Comparison of ENCODE assay signal across 9 cellular contexts in the genomic region with DNA sequence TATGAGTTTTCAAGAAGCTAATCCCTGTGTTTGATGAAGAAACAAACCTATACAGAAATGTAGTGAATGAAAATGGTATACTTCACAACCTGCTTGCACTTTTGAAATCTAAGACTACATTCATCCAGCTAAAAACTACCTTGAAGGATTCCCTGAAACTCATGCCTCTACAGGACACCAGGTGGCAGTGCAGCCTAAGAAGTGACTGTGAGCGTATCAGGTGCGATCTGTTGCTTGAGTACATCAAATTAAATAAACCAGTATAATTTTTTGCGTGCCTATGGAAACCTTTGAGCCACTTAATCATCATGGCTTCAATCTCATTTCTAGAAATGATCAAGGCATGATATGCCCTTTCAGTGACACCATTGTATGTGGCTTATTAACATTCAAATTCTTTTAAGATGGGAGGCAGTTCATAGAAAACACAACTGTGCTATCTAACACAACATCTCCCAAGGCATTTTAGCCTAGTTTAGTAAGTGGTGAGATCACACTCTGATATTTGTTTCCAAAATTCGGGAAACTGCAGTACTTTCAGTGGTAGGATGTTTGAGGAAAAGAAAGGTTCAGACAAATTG. TPM values are rescaled to one million over a fixed set of nuclear protein-coding genes. Genes with fewer than 3 reads are reported as not detected.
DNase-seq lines count a peak whose midpoint lies in the region; ATAC-seq, FAIRE-seq and TF ChIP-seq lines count a peak whose summit lies in the region.
"Had no signal": no experiment of that assay in that cellular context is flagged by ENCODE, and none has a peak within 500 bp of the region (broad histone marks: within the 10 kb centered on the region; RNA-seq: fewer than 3 reads in every experiment).

No MANE protein-coding gene starts in this region.

- no peaks in the 10 kb centered on the region for H3K36me3 ChIP-seq in parathyroid adenoma (ENCODE audit: control insufficient read depth, insufficient read depth, low read length)

- H3K27me3 ChIP-seq in parathyroid adenoma (ENCODE audit: control insufficient read depth, insufficient read depth, low read length): no peaks in the 10 kb centered on the region

- FAIRE-seq in D721Med (lab: Jason Lieb, UNC): peak; percentile 88
- FAIRE-seq in GM12892 (lab: Jason Lieb, UNC): no peak

- H3K79me2 ChIP-seq in parathyroid adenoma: no peaks in the 10 kb centered on the region

- no peaks in the 10 kb centered on the region for H3K36me3 Mint-ChIP-seq in activated CD8-positive, alpha-beta T cell treated with anti-CD3 and anti-CD28 coated beads for 36 hours (ENCODE audit: low read depth)

- H3K9me3 Mint-ChIP-seq in activated CD8-positive, alpha-beta T cell treated with anti-CD3 and anti-CD28 coated beads for 36 hours: no peaks in the 10 kb centered on the region

- no peak overlapping the region for H3K9ac ChIP-seq in parathyroid adenoma

- H3K4me3 ChIP-seq in parathyroid adenoma (ENCODE audit: low read depth, low read length): no peak overlapping the region

- TF ChIP-seq POLR2A in GM12892 (IDR thresholded peaks at IDR 0.05; ENCODE audit: low read depth, low read length): no peak

- TF ChIP-seq CTCF in D721Med (IDR thresholded peaks at IDR 0.05; ENCODE audit: insufficient read depth, missing control alignments) (peak; percentile 88), parathyroid adenoma (IDR thresholded peaks at IDR 0.05) (peak; percentile 79)
- TF ChIP-seq CTCF in activated CD8-positive, alpha-beta T cell treated with anti-CD3 and anti-CD28 coated beads for 36 hours (IDR thresholded peaks at IDR 0.05): peak; percentile 75

- H3K27ac Mint-ChIP-seq in activated CD8-positive, alpha-beta T cell treated with anti-CD3 and anti-CD28 coated beads for 36 hours: no peak overlapping the region

- intact Hi-C loops in activated CD8-positive, alpha-beta T cell treated with anti-CD3 and anti-CD28 coated beads for 36 hours (cut with micrococcal nuclease): loop anchor here (10.0 kb wide), 2 partner anchors 460 to 730 kb away; no protein-coding TSS in a partner anchor

- no peak overlapping the region for H2AFZ ChIP-seq in parathyroid adenoma

- H3K4me3 Mint-ChIP-seq in activated CD8-positive, alpha-beta T cell treated with anti-CD3 and anti-CD28 coated beads for 36 hours: no peak overlapping the region

- POLR2A ChIA-PET in activated CD8-positive, alpha-beta T cell treated with anti-CD3 and anti-CD28 coated beads for 36 hours (lab: Charles Lee): no interaction called here

- H3K27me3 Mint-ChIP-seq in activated CD8-positive, alpha-beta T cell treated with anti-CD3 and anti-CD28 coated beads for 36 hours: peaks cover 3% of the 10 kb centered on the region

- peak; percentile 60 for ATAC-seq in GM19324 (IDR thresholded peaks at IDR 0.05; ENCODE audit: low FRiP score, unreplicated experiment)
- ATAC-seq in HG03439 (IDR thresholded peaks at IDR 0.05; ENCODE audit: unreplicated experiment): peak; percentile 70
- ATAC-seq in activated CD8-positive, alpha-beta T cell treated with anti-CD3 and anti-CD28 coated beads for 36 hours: peak; percentile 51

- CTCF ChIA-PET in activated CD8-positive, alpha-beta T cell treated with anti-CD3 and anti-CD28 coated beads for 36 hours (lab: Charles Lee): interaction anchor here (0.7 to 1.2 kb wide), 12 partner anchors 9 to 735 kb away, joined by 3 to 6 read pairs (median 3); no protein-coding TSS in a partner anchor

- H3K4me2 ChIP-seq in parathyroid adenoma (ENCODE audit: low read length): no peak overlapping the region

- no peak overlapping the region for H3K27ac ChIP-seq in parathyroid adenoma

- H3K4me1 Mint-ChIP-seq in activated CD8-positive, alpha-beta T cell treated with anti-CD3 and anti-CD28 coated beads for 36 hours (ENCODE audit: low read depth): no peaks in the 10 kb centered on the region

- DNase-seq in D721Med (ENCODE audit: insufficient read length, low spot score) (peak; percentile 18), NCI-H226 (peak; percentile 58), globus pallidus (ENCODE audit: low spot score) (peak; percentile 76), GM12892 (ENCODE audit: insufficient read length) (no peak)
- DNase-seq in activated CD8-positive, alpha-beta T cell treated with anti-CD3 and anti-CD28 coated beads for 36 hours: peak; percentile 68

- no peaks in the 10 kb centered on the region for H3K9me3 ChIP-seq in parathyroid adenoma (ENCODE audit: control insufficient read depth, low read length)

- H3K4me1 ChIP-seq in parathyroid adenoma: no peaks in the 10 kb centered on the region

RNA-seq across cellular contexts. Expression of gene PPP1R17, which starts 57.4 kb away (rescaled TPM):
- not detected for total RNA-seq in activated CD8-positive, alpha-beta T cell treated with anti-CD3 and anti-CD28 coated beads for 36 hours
- not detected for polyA plus RNA-seq in GM12892 (2012; ENCODE audit: missing spikeins)
- total RNA-seq: activated CD8-positive, alpha-beta memory T cell treated with anti-CD3 and anti-CD28 coated beads for 36 hours had no signal
